In the genomic region with DNA sequence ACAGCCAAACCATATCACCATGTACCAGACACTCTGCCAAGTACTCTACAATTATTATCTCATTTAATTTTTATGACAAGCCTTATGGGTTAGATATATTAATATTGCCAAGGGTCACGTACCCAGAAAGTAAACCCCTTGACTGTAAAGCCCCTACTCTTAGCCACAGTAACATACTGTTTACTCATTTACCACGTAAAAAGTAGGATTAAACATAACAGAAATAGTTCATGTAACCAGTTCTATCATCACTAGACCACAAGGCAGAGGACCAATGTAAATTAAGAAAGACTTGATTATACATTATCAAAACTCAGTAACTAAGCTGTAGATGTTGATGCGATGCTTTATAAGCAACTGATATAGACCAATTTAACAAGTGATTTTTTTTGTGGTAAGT, we compare ENCODE assay signal across 14 cellular contexts.
"Had no signal": no experiment of that assay in that cellular context is flagged by ENCODE, and none has a peak within 500 bp of the region (broad histone marks: within the 10 kb centered on the region; RNA-seq: fewer than 3 reads in every experiment).

No MANE protein-coding gene starts in this region.

- ATAC-seq: activated CD4-positive, alpha-beta T cell treated with anti-CD3 and anti-CD28 coated beads for 36 hours; activated CD8-positive, alpha-beta T cell treated with anti-CD3 and anti-CD28 coated beads, Interleukin-2, amount 10 ng/mL, durations not matched to agents 7 days and 5 days; left colon; mucosa of descending colon; natural killer cell had no signal

- DNase-seq: activated CD4-positive, alpha-beta T cell treated with anti-CD3 and anti-CD28 coated beads for 36 hours; activated CD8-positive, alpha-beta memory T cell treated with anti-CD3 and anti-CD28 coated beads, Interleukin-2, amount 50 U/mL, for 48 hours; activated CD8-positive, alpha-beta T cell treated with anti-CD3 and anti-CD28 coated beads, Interleukin-2, amount 10 ng/mL, durations not matched to agents 7 days and 5 days; activated naive CD4-positive, alpha-beta T cell; aorta; endodermal cell; erythroblast; head of caudate nucleus; left colon; mucosa of descending colon; natural killer cell; posterior cingulate gyrus; stimulated activated CD4-positive, alpha-beta T cell treated with anti-CD3 and anti-CD28 coated beads, Interleukin-4, amount 100 ng/mL, for 4 hours; stomach had no signal
